Comparison of ENCODE assay signal across 13 cellular contexts in the genomic region with DNA sequence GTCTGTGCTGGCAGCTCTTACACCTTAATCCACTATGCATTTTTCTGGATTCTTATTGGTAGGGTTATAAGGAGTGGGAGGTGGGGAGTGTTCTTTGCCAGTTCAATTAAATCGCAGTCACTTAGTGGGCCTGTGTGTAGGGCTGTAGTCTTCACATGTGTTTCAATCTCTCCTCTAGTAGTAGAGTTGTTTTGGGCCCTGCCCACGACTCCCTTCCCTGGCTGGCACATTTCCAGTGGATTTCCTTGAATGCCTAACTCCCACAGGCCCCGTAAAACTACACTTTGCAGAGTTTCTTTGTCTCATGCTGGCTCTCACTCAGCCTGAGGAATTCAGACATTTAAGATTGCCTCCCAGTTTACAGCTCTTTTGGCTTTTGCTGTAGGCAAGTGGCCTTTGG.
DNase-seq lines count a peak whose midpoint lies in the region; ATAC-seq and TF ChIP-seq lines count a peak whose summit lies in the region.
"Had no signal": no experiment of that assay in that cellular context is flagged by ENCODE, and none has a peak within 500 bp of the region (broad histone marks: within the 10 kb centered on the region; RNA-seq: fewer than 3 reads in every experiment).

No MANE protein-coding gene starts in this region.

- H3K4me1 Mint-ChIP-seq in stimulated activated effector memory CD8-positive, alpha-beta T cell treated with anti-CD3 and anti-CD28 coated beads, Interleukin-12 subunit alpha, Interleukin-12 subunit beta, amount 100 ng/mL, for 72 hours: no peaks in the 10 kb centered on the region
- H3K4me1 Mint-ChIP-seq: activated CD4-positive, alpha-beta T cell treated with anti-CD3 and anti-CD28 coated beads, Interleukin-2, amount 10 ng/mL, durations not matched to agents 7 days and 5 days; naive thymus-derived CD4-positive, alpha-beta T cell had no signal

- H3K27me3 ChIP-seq in SK-N-SH (ENCODE audit: insufficient read depth): no peaks in the 10 kb centered on the region

- TF ChIP-seq CTCF in SK-N-SH (IDR thresholded peaks at IDR 0.05) (no peak), VCaP (conservative IDR thresholded peaks at IDR 0.05) (no peak)

- TF ChIP-seq EP300 in SK-N-SH (IDR thresholded peaks at IDR 0.05; ENCODE audit: borderline replicate concordance in 1 of 2, low read depth in 1 of 2, low read length in 1 of 2): no peak

- peak; percentile 41; the same call in 1 of the 3 replicates for ATAC-seq in SK-N-SH treated with all-trans-retinoic acid at 6 μM for 48 hours
- peak; percentile 32 for ATAC-seq in stimulated activated effector memory CD8-positive, alpha-beta T cell treated with anti-CD3 and anti-CD28 coated beads, Interleukin-12 subunit alpha, Interleukin-12 subunit beta, amount 100 ng/mL, for 72 hours
- no peak for ATAC-seq in GM19463 (IDR thresholded peaks at IDR 0.05; ENCODE audit: unreplicated experiment)
- ATAC-seq: HCT116; naive thymus-derived CD4-positive, alpha-beta T cell had no signal

- no peak overlapping the region for H3K9ac ChIP-seq in SK-N-SH

- no peak for TF ChIP-seq RAD21 in SK-N-SH (IDR thresholded peaks at IDR 0.05; ENCODE audit: low read length)

- H3K36me3 ChIP-seq in SK-N-SH (replicated peaks in 1 of 2; ENCODE audit: control insufficient read depth in 1 of 2, insufficient read depth in 2 of 2, low read length in 1 of 2): no peaks in the 10 kb centered on the region

- no peaks in the 10 kb centered on the region for H3K9me2 ChIP-seq in SK-N-SH

- no peak overlapping the region for H3K4me3 Mint-ChIP-seq in stimulated activated effector memory CD8-positive, alpha-beta T cell treated with anti-CD3 and anti-CD28 coated beads, Interleukin-12 subunit alpha, Interleukin-12 subunit beta, amount 100 ng/mL, for 72 hours
- H3K4me3 Mint-ChIP-seq: activated CD4-positive, alpha-beta T cell treated with anti-CD3 and anti-CD28 coated beads, Interleukin-2, amount 10 ng/mL, durations not matched to agents 7 days and 5 days; naive thymus-derived CD4-positive, alpha-beta T cell had no signal

- H3K9me3 Mint-ChIP-seq in stimulated activated effector memory CD8-positive, alpha-beta T cell treated with anti-CD3 and anti-CD28 coated beads, Interleukin-12 subunit alpha, Interleukin-12 subunit beta, amount 100 ng/mL, for 72 hours: peaks cover 9% of the 10 kb centered on the region
- H3K9me3 Mint-ChIP-seq: activated CD4-positive, alpha-beta T cell treated with anti-CD3 and anti-CD28 coated beads, Interleukin-2, amount 10 ng/mL, durations not matched to agents 7 days and 5 days; activated T-helper 2 cell treated with anti-CD3 and anti-CD28 coated beads, Interferon-gamma antibody, Interleukin-2, Interleukin-4, amounts not matched to agents 10 μg/mL and 5 μg/mL and 100 μg/mL, durations not matched to agents 14 hours and 24 hours and 36 hours had no signal

- CTCF ChIA-PET in SK-N-SH (lab: Yijun Ruan, JAX): no interaction called here

- whole genome bisulfite sequencing in SK-N-SH (ENCODE audit: low lambda C conversion rate): 46% methylated on average over 3 of the region's 3 CpGs

- no peak overlapping the region for H2AFZ ChIP-seq in SK-N-SH (ENCODE audit: low read depth)

- DNase-seq in SK-N-SH (no peak), iPS-NIHi11 (ENCODE audit: low spot score) (peak; percentile 8), NCI-H748 (lab: John Stamatoyannopoulos, UW; ENCODE audit: unreplicated experiment) (no peak)
- DNase-seq in stimulated activated effector memory CD8-positive, alpha-beta T cell treated with anti-CD3 and anti-CD28 coated beads, Interleukin-12 subunit alpha, Interleukin-12 subunit beta, amount 100 ng/mL, for 72 hours (ENCODE audit: low spot score in 2 of 2): no peak
- DNase-seq in activated CD4-positive, alpha-beta T cell treated with anti-CD3 and anti-CD28 coated beads for 1 hour: no peak
- DNase-seq: activated CD4-positive, alpha-beta T cell treated with anti-CD3 and anti-CD28 coated beads, Interleukin-2, amount 10 ng/mL, durations not matched to agents 7 days and 5 days; naive thymus-derived CD4-positive, alpha-beta T cell; NCI-H1694 had no signal

- H3K36me3 Mint-ChIP-seq in stimulated activated effector memory CD8-positive, alpha-beta T cell treated with anti-CD3 and anti-CD28 coated beads, Interleukin-12 subunit alpha, Interleukin-12 subunit beta, amount 100 ng/mL, for 72 hours: no peaks in the 10 kb centered on the region
- H3K36me3 Mint-ChIP-seq: naive thymus-derived CD4-positive, alpha-beta T cell had no signal

- H3F3A ChIP-seq in SK-N-SH (replicated peaks; ENCODE audit: insufficient read depth): no peaks in the 10 kb centered on the region

- H3K27ac ChIP-seq in SK-N-SH (ENCODE audit: low read depth in 2 of 2, low read length in 1 of 2) (no peak overlapping the region), VCaP (0 out of 2 replicates have a peak overlapping the region, but pooled peaks have one; percentile 6)

- no peaks in the 10 kb centered on the region for H3K79me2 ChIP-seq in SK-N-SH (ENCODE audit: insufficient read depth)

- no peaks in the 10 kb centered on the region for H4K20me1 ChIP-seq in SK-N-SH (ENCODE audit: insufficient read depth)

- no peak overlapping the region for H3K27ac Mint-ChIP-seq in stimulated activated effector memory CD8-positive, alpha-beta T cell treated with anti-CD3 and anti-CD28 coated beads, Interleukin-12 subunit alpha, Interleukin-12 subunit beta, amount 100 ng/mL, for 72 hours
- H3K27ac Mint-ChIP-seq: activated CD4-positive, alpha-beta T cell treated with anti-CD3 and anti-CD28 coated beads, Interleukin-2, amount 10 ng/mL, durations not matched to agents 7 days and 5 days; activated T-helper 2 cell treated with anti-CD3 and anti-CD28 coated beads, Interferon-gamma antibody, Interleukin-2, Interleukin-4, amounts not matched to agents 10 μg/mL and 5 μg/mL and 100 μg/mL, durations not matched to agents 14 hours and 24 hours and 36 hours; naive thymus-derived CD4-positive, alpha-beta T cell had no signal

- H3K4me2 ChIP-seq in SK-N-SH: no peak overlapping the region

- H3K9me3 ChIP-seq in SK-N-SH: no peaks in the 10 kb centered on the region

- H3K4me1 ChIP-seq in SK-N-SH (ENCODE audit: control insufficient read depth in 1 of 2, insufficient read depth in 2 of 2, low read depth in 1 of 2, low read length in 1 of 2): peaks cover 0 to 4% of the 10 kb centered on the region in 2 experiments; a peak in 2 of 4 replicates

- POLR2A ChIA-PET in SK-N-SH (lab: Yijun Ruan, JAX): no interaction called here

- no peak overlapping the region for H3K4me3 ChIP-seq in SK-N-SH (ENCODE audit: low read depth in 2 of 2, low read length in 1 of 2)

TF ChIP-seq in SK-N-SH treated with all-trans-retinoic acid at 6 μM for 48 hours, 23 proteins besides CTCF, POLR2A, EP300 and RAD21 (continues in another document):
- TF ChIP-seq ZNF8 (CRISPR knock-in tag; IDR thresholded peaks at IDR 0.05) (no peak), BACH2 (CRISPR knock-in tag; IDR thresholded peaks at IDR 0.05; ENCODE audit: borderline replicate concordance) (no peak), ZC3H10 (CRISPR knock-in tag; IDR thresholded peaks at IDR 0.05) (no peak), ARNTL (CRISPR knock-in tag; IDR thresholded peaks at IDR 0.05; ENCODE audit: borderline replicate concordance, low read depth) (no peak), ZNF70 (CRISPR knock-in tag; IDR thresholded peaks at IDR 0.05) (no peak), ZFP30 (CRISPR knock-in tag; IDR thresholded peaks at IDR 0.05) (no peak), RARB (CRISPR knock-in tag; IDR thresholded peaks at IDR 0.05) (no peak), ZFP3 (CRISPR knock-in tag; IDR thresholded peaks at IDR 0.05) (no peak), ISL1 (CRISPR knock-in tag; IDR thresholded peaks at IDR 0.05) (no peak), OSR1 (CRISPR knock-in tag; IDR thresholded peaks at IDR 0.05) (no peak)
- TF ChIP-seq, protein P1, sequence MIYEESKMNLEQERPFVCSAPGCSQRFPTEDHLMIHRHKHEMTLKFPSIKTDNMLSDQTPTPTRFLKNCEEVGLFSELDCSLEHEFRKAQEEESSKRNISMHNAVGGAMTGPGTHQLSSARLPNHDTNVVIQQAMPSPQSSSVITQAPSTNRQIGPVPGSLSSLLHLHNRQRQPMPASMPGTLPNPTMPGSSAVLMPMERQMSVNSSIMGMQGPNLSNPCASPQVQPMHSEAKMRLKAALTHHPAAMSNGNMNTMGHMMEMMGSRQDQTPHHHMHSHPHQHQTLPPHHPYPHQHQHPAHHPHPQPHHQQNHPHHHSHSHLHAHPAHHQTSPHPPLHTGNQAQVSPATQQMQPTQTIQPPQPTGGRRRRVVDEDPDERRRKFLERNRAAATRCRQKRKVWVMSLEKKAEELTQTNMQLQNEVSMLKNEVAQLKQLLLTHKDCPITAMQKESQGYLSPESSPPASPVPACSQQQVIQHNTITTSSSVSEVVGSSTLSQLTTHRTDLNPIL (CRISPR knock-in tag; IDR thresholded peaks at IDR 0.05; ENCODE audit: low read depth): no peak

TF ChIP-seq in SK-N-SH, 30 proteins besides CTCF, POLR2A, EP300 and RAD21 (continues in another document):
- TF ChIP-seq TEAD4 (IDR thresholded peaks at IDR 0.05; ENCODE audit: borderline replicate concordance, insufficient read depth) (no peak), RXRA (IDR thresholded peaks at IDR 0.05; ENCODE audit: borderline replicate concordance, low read depth) (no peak), FOXM1 (IDR thresholded peaks at IDR 0.05; ENCODE audit: low read depth) (no peak), GABPA (IDR thresholded peaks at IDR 0.05; ENCODE audit: low read depth) (no peak), PBX3 (IDR thresholded peaks at IDR 0.05) (no peak), MXI1 (IDR thresholded peaks at IDR 0.05; ENCODE audit: low read depth, low read length) (no peak), RCOR1 (IDR thresholded peaks at IDR 0.05; ENCODE audit: low read length) (no peak), RFX5 (IDR thresholded peaks at IDR 0.05; ENCODE audit: low read length) (no peak), JUND (IDR thresholded peaks at IDR 0.05) (no peak)
